1 cellular context compared by ENCODE assay signal in the genomic region with DNA sequence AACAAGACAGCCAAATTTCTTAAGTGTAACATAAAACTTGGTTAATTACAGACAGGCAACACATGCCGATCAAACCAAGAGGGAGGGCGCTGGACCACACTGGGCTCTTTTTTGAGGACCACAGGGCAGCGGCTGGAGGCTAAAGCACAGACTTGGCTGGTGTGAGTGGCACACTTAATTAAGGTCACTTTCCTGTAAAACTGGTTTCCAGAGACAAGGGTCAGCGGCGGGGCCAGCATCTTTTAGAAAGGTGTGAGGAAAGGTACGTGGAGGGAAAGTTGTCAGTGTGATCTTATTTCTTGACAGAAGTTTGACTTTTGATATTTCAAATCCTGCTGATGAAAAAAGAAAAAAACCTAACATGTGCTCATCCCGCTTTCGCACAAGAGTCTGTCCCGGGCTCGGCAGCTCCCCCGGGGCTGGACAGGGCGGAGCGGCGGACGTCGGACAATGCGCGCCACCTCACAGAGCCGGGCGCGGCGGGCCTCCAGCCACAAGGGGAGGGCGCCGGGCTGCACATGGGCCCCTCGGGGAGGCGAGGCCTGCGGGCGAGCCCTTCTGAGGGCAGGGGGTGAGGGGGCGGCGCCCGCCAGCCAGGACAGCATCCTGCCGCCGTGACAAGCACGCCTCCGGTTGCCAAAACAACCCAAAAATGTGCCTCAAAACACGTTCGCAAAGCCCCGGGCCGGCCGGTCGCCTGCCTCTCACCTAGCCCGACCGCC.
TF ChIP-seq lines count a peak whose summit lies in the region.

No MANE protein-coding gene starts in this region.

TF ChIP-seq in SK-N-SH treated with all-trans-retinoic acid at 6 μM for 48 hours, 23 proteins besides CTCF, POLR2A, EP300 and RAD21 (continued from another document):
- TF ChIP-seq, protein P1, sequence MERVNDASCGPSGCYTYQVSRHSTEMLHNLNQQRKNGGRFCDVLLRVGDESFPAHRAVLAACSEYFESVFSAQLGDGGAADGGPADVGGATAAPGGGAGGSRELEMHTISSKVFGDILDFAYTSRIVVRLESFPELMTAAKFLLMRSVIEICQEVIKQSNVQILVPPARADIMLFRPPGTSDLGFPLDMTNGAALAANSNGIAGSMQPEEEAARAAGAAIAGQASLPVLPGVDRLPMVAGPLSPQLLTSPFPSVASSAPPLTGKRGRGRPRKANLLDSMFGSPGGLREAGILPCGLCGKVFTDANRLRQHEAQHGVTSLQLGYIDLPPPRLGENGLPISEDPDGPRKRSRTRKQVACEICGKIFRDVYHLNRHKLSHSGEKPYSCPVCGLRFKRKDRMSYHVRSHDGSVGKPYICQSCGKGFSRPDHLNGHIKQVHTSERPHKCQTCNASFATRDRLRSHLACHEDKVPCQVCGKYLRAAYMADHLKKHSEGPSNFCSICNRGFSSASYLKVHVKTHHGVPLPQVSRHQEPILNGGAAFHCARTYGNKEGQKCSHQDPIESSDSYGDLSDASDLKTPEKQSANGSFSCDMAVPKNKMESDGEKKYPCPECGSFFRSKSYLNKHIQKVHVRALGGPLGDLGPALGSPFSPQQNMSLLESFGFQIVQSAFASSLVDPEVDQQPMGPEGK (CRISPR knock-in tag; IDR thresholded peaks at IDR 0.05; ENCODE audit: borderline replicate concordance): no peak
- TF ChIP-seq TOX (CRISPR knock-in tag; IDR thresholded peaks at IDR 0.05; ENCODE audit: borderline replicate concordance) (no peak), ZFP30 (CRISPR knock-in tag; IDR thresholded peaks at IDR 0.05) (no peak), ESRRG (CRISPR knock-in tag; IDR thresholded peaks at IDR 0.05) (no peak), TCF4 (CRISPR knock-in tag; IDR thresholded peaks at IDR 0.05; ENCODE audit: borderline replicate concordance) (no peak)
TF ChIP-seq in SK-N-SH treated with all-trans-retinoic acid at 6 μM for 48 hours: peak in this region for 0.
